15 cellular contexts compared by ENCODE assay signal in the genomic region with DNA sequence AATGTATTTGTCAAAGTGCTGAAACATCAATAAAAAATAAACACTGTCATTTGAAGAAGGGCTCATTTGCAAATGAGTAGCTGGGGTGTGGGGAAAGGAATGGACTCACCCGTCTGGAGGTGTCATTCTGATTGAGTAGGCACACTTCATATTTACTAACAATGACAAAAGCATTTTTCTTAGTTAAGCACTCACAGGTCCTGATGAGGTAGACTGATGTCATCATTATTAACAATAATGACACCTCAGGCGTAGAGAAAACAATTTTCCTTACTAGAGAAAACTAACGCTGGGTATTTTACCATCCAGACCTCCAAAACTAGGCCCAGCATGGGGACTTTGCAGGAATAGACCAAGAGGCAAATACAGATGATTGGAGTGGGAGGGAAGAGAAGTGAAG.
DNase-seq lines count a peak whose midpoint lies in the region; ATAC-seq, FAIRE-seq and TF ChIP-seq lines count a peak whose summit lies in the region.
"Had no signal": no experiment of that assay in that cellular context is flagged by ENCODE, and none has a peak within 500 bp of the region (broad histone marks: within the 10 kb centered on the region; RNA-seq: fewer than 3 reads in every experiment).

No MANE protein-coding gene starts in this region.

- H3K9me3 ChIP-seq in BLaER1 treated with 17β-estradiol and CSF1 and Interleukin-3, amounts not matched to agents 10 nM and 100 nM (replicated peaks in 1 of 11), result no peaks in the 10 kb centered on the region
- H3K9me3 ChIP-seq in RWPE2 (ENCODE audit: severe bottlenecking) (no peaks in the 10 kb centered on the region), body of pancreas (no peaks in the 10 kb centered on the region)

- H3K27me3 ChIP-seq in BLaER1 treated with 17β-estradiol and CSF1 and Interleukin-3, amounts not matched to agents 10 nM and 100 nM, result no peaks in the 10 kb centered on the region
- H3K27me3 ChIP-seq in RWPE2 (ENCODE audit: insufficient read depth, poor library complexity, severe bottlenecking) (no peaks in the 10 kb centered on the region), body of pancreas (no peaks in the 10 kb centered on the region)

- H3K9ac ChIP-seq in BLaER1 treated with 17β-estradiol and CSF1 and Interleukin-3, amounts not matched to agents 10 nM and 100 nM, result no peak overlapping the region
- H3K9ac ChIP-seq: KMS-11 had no signal

- intact Hi-C loops in body of pancreas (cut with DNase I), result no loop called here

- H3K4me2 ChIP-seq in BLaER1 treated with 17β-estradiol and CSF1 and Interleukin-3, amounts not matched to agents 10 nM and 100 nM, result peak overlapping the region in 7 of 11 experiments; percentile 45 to 78 (median 64); a peak in 14 of 22 replicates
- H3K4me2 ChIP-seq: KMS-11 had no signal

- no peak for FAIRE-seq in urothelium cell line (lab: Jason Lieb, UNC)

- TF ChIP-seq CTCF in RWPE2 (IDR thresholded peaks at IDR 0.05; ENCODE audit: poor library complexity, severe bottlenecking) (no peak), body of pancreas (IDR thresholded peaks at IDR 0.05) (no peak)

- H3K4me3 ChIP-seq in BLaER1 treated with 17β-estradiol and CSF1 and Interleukin-3, amounts not matched to agents 10 nM and 100 nM, result no peak overlapping the region
- no peak overlapping the region for H3K4me3 ChIP-seq in RWPE2 (ENCODE audit: severe bottlenecking)
- H3K4me3 ChIP-seq in body of pancreas, result no peak overlapping the region

- no peaks in the 10 kb centered on the region for H4K20me1 ChIP-seq in BLaER1 treated with 17β-estradiol and CSF1 and Interleukin-3, amounts not matched to agents 10 nM and 100 nM

- 82 to 90% methylated on average over 3 of the region's 3 CpGs for WGBS in body of pancreas, 2 donors

- ATAC-seq in RWPE2 (ENCODE audit: low read depth) (no peak), body of pancreas (no peak)

- H3K36me3 ChIP-seq in BLaER1 treated with 17β-estradiol and CSF1 and Interleukin-3, amounts not matched to agents 10 nM and 100 nM, result no peaks in the 10 kb centered on the region
- H3K36me3 ChIP-seq in RWPE2 (ENCODE audit: low read depth) (no peaks in the 10 kb centered on the region), body of pancreas (replicated peaks in 1 of 2; ENCODE audit: insufficient read depth in 1 of 2, low read depth in 2 of 2) (no peaks in the 10 kb centered on the region)

- H3K27ac ChIP-seq in BLaER1 treated with 17β-estradiol and CSF1 and Interleukin-3, amounts not matched to agents 10 nM and 100 nM, result peak overlapping the region in 5 of 11 experiments; percentile 30 to 70 (median 60); a peak in 7 of 22 replicates
- H3K27ac ChIP-seq in RWPE2 (ENCODE audit: poor library complexity, severe bottlenecking) (peak overlapping the region; percentile 89), epithelial cell of prostate (peak overlapping the region; percentile 89), body of pancreas (no peak overlapping the region)
- H3K27ac ChIP-seq: KMS-11 had no signal

- TF ChIP-seq POLR2A in body of pancreas (IDR thresholded peaks at IDR 0.05), result no peak

- DNase-seq in NCI-H510A treated with DMSO at 0.1 percent for 48 hours (lab: John Stamatoyannopoulos, UW) (peak; percentile 19), NCI-H510A (lab: John Stamatoyannopoulos, UW) (no peak), RWPE2 (ENCODE audit: low spot score) (no peak), epithelial cell of prostate (ENCODE audit: low read depth, low spot score) (no peak), body of pancreas (no peak), urothelium cell line (ENCODE audit: low spot score) (no peak), NCI-H82 (lab: John Stamatoyannopoulos, UW) (no peak)
- DNase-seq: 8988T, COR-L47, NCI-H1417 treated with DMSO at 0.1 percent for 48 hours, NCI-H187 treated with DMSO at 0.1 percent for 48 hours, NCI-H526 treated with DMSO at 0.1 percent for 48 hours, SIG-M5 had no signal

- peaks cover 12 to 25% (median 18%) of the 10 kb centered on the region in 10 experiments for H3K4me1 ChIP-seq in BLaER1 treated with 17β-estradiol and CSF1 and Interleukin-3, amounts not matched to agents 10 nM and 100 nM
- H3K4me1 ChIP-seq in RWPE2 (ENCODE audit: insufficient read depth, poor library complexity, severe bottlenecking) (peaks cover 26% of the 10 kb centered on the region), body of pancreas (peaks cover 8% of the 10 kb centered on the region)

Comparison
In these comparisons a context has a peak if more than half of its experiments do, and no peak if none do; other contexts are left out.
1. H3K27ac ChIP-seq: peak in RWPE2 (single experiment) and epithelial cell of prostate (single experiment); none in body of pancreas (0 of 4).